ENCODE assay signal across 7 cellular contexts in the genomic region with DNA sequence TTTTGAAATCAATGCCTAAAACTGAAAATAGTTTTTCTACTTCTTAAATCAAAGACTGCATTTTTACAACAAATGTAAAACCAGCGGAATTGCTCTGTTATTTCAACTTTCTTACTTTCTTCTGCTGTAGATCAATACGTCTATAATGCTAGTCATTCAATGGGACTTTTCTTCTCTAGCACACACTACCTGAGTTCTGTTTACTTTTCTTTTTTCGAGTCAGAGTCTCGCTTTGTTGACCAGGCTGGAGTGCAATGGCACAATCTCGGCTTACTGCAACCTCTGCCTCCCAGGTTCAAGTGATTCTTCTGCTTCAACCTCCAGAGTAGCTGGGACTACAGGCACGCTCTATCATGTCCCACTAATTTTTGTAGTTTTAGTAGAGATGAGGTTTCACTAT.
"Had no signal": no experiment of that assay in that cellular context is flagged by ENCODE, and none has a peak within 500 bp of the region (broad histone marks: within the 10 kb centered on the region; RNA-seq: fewer than 3 reads in every experiment).

No MANE protein-coding gene starts in this region.

- H3K4me1 Mint-ChIP-seq: IgD-negative memory B cell had no signal

- H3K36me3 Mint-ChIP-seq: IgD-negative memory B cell had no signal

- DNase-seq: IMR-90, KBM-7, KG1 had no signal

- ATAC-seq: K562 had no signal

- FAIRE-seq: HTR-8/SVneo, K562 had no signal

- H3K27ac ChIP-seq: HL-60 had no signal

- H3K4me3 ChIP-seq: K562 had no signal

- H3K4me3 Mint-ChIP-seq: IgD-negative memory B cell had no signal
